ENCODE assay signal across 8 cellular contexts in the genomic region with DNA sequence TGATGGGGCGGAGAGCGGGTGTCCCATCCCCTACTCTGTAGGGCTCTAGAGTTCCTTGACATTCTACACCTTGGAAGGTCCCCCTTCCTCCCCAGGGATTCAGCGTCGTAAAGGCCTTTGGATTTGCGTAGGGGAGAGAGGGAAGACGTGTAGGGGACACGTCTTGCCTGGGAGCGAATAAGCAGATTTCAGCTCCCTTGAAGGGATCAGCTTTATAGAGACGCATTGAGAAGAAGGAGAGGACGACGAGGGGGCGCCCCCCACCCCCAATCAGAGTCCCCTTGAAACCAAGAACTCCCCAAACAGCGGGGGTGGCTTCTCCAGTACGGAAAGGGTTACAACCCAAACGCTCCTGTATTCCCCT. TPM values are rescaled to one million over a fixed set of nuclear protein-coding genes. Genes with fewer than 3 reads are reported as not detected.
DNase-seq lines count a peak whose midpoint lies in the region; ATAC-seq and FAIRE-seq lines count a peak whose summit lies in the region.

No MANE protein-coding gene starts in this region.

- H3K4me3 ChIP-seq in right cardiac atrium (ENCODE audit: low read length) (peak overlapping the region; percentile 89), small intestine (ENCODE audit: low read depth in 1 of 2, low read length in 2 of 2) (peak overlapping the region; percentile 54 to 68)

- no peaks in the 10 kb centered on the region for H3K9me3 ChIP-seq in right cardiac atrium (ENCODE audit: control insufficient read depth, low read length)
- H3K9me3 ChIP-seq in small intestine (ENCODE audit: control insufficient read depth, low read depth): no peaks in the 10 kb centered on the region

- CTCF ChIA-PET in activated CD8-positive, alpha-beta memory T cell treated with anti-CD3 and anti-CD28 coated beads, Interleukin-2, amount 10 ng/mL, durations not matched to agents 7 days and 5 days (lab: Charles Lee): interaction anchor here (1.4 to 18.9 kb wide), 4 partner anchors 16 to 51 kb away, joined by 7 to 270 read pairs (median 14); partner anchors contain the start of gene ATP5MC2
- CTCF ChIA-PET in activated CD4-positive, alpha-beta memory T cell treated with anti-CD3 and anti-CD28 coated beads for 36 hours (lab: Charles Lee): interaction anchor here (0.9 to 14.1 kb wide), 4 partner anchors 18 to 30 kb away, joined by 3 to 269 read pairs (median 12); no protein-coding TSS in a partner anchor

- peaks cover 2% of the 10 kb centered on the region for H3K27me3 Mint-ChIP-seq in activated CD8-positive, alpha-beta memory T cell treated with anti-CD3 and anti-CD28 coated beads, Interleukin-2, amount 10 ng/mL, durations not matched to agents 7 days and 5 days
- H3K27me3 Mint-ChIP-seq in activated CD4-positive, alpha-beta memory T cell treated with anti-CD3 and anti-CD28 coated beads for 36 hours: no peaks in the 10 kb centered on the region

- under 1% methylated on average over 15 of the region's 15 CpGs for WGBS in right cardiac atrium
- WGBS in small intestine, 3 donors: 1% methylated on average over 14 to 15 of the region's 15 CpGs

- peak overlapping the region; percentile 56 for H3K27ac ChIP-seq in right cardiac atrium (ENCODE audit: low read length)
- peak overlapping the region in 1 of 2 donors; percentile 64 for H3K27ac ChIP-seq in small intestine (ENCODE audit: low read depth in 1 of 2, low read length in 1 of 2)

- peak overlapping the region; percentile 90 for H3K27ac Mint-ChIP-seq in activated CD8-positive, alpha-beta memory T cell treated with anti-CD3 and anti-CD28 coated beads, Interleukin-2, amount 10 ng/mL, durations not matched to agents 7 days and 5 days
- peak overlapping the region; percentile 77 for H3K27ac Mint-ChIP-seq in activated CD4-positive, alpha-beta memory T cell treated with anti-CD3 and anti-CD28 coated beads for 36 hours

- intact Hi-C loops in activated CD4-positive, alpha-beta memory T cell treated with anti-CD3 and anti-CD28 coated beads for 36 hours (cut with micrococcal nuclease): loop anchor here (1.0 to 10.0 kb wide), 4 partner anchors 51 to 548 kb away; partner anchors contain the start of genes ATF7 and ATP5MC2
- intact Hi-C loops in right cardiac atrium (cut with DNase I): no loop called here

- H3K36me3 ChIP-seq in small intestine (ENCODE audit: control insufficient read depth in 2 of 2, insufficient read depth in 2 of 2, low read length in 2 of 2): peaks cover 3 to 5% of the 10 kb centered on the region in 2 donors

- ATAC-seq in activated CD8-positive, alpha-beta memory T cell treated with anti-CD3 and anti-CD28 coated beads, Interleukin-2, amount 10 ng/mL, durations not matched to agents 7 days and 5 days: no peak
- peak; percentile 1 to 12 for ATAC-seq in right cardiac atrium
- ATAC-seq in HG02840 (IDR thresholded peaks at IDR 0.05; ENCODE audit: low FRiP score, unreplicated experiment): no peak
- no peak for ATAC-seq in GM18498 (IDR thresholded peaks at IDR 0.05; ENCODE audit: unreplicated experiment)

- peak overlapping the region; percentile 87 for H3K4me3 Mint-ChIP-seq in activated CD8-positive, alpha-beta memory T cell treated with anti-CD3 and anti-CD28 coated beads, Interleukin-2, amount 10 ng/mL, durations not matched to agents 7 days and 5 days
- peak overlapping the region; percentile 87 for H3K4me3 Mint-ChIP-seq in activated CD4-positive, alpha-beta memory T cell treated with anti-CD3 and anti-CD28 coated beads for 36 hours

- no peak for FAIRE-seq in small intestine (lab: Jason Lieb, UNC)

- H3K36me3 Mint-ChIP-seq in activated CD8-positive, alpha-beta memory T cell treated with anti-CD3 and anti-CD28 coated beads, Interleukin-2, amount 10 ng/mL, durations not matched to agents 7 days and 5 days: no peaks in the 10 kb centered on the region
- no peaks in the 10 kb centered on the region for H3K36me3 Mint-ChIP-seq in activated CD4-positive, alpha-beta memory T cell treated with anti-CD3 and anti-CD28 coated beads for 36 hours

- H3K4me1 ChIP-seq in right cardiac atrium (ENCODE audit: control insufficient read depth, insufficient read depth, low read length) (no peaks in the 10 kb centered on the region), small intestine (ENCODE audit: control insufficient read depth in 2 of 2, insufficient read depth in 1 of 2, low read depth in 1 of 2, low read length in 1 of 2) (peaks cover 0 to 4% of the 10 kb centered on the region in 2 donors)

- POLR2A ChIA-PET in activated CD4-positive, alpha-beta memory T cell treated with anti-CD3 and anti-CD28 coated beads for 36 hours (lab: Charles Lee): interaction anchor here (2.3 kb wide), 1 partner anchor 51 kb away, joined by 10 read pairs; the partner anchor contains the start of gene ATP5MC2

- DNase-seq in activated CD8-positive, alpha-beta memory T cell treated with anti-CD3 and anti-CD28 coated beads, Interleukin-2, amount 10 ng/mL, durations not matched to agents 7 days and 5 days: no peak
- no peak for DNase-seq in activated CD8-positive, alpha-beta memory T cell treated with anti-CD3 and anti-CD28 coated beads for 24 hours
- no peak for DNase-seq in activated CD4-positive, alpha-beta memory T cell treated with anti-CD3 and anti-CD28 coated beads for 36 hours
- no peak for DNase-seq in right cardiac atrium
- DNase-seq in small intestine: no peak
- no peak for DNase-seq in NCI-H128 (lab: John Stamatoyannopoulos, UW; ENCODE audit: unreplicated experiment)

- H3K4me1 Mint-ChIP-seq in activated CD8-positive, alpha-beta memory T cell treated with anti-CD3 and anti-CD28 coated beads, Interleukin-2, amount 10 ng/mL, durations not matched to agents 7 days and 5 days: peaks cover 26% of the 10 kb centered on the region
- peaks cover 19% of the 10 kb centered on the region for H3K4me1 Mint-ChIP-seq in activated CD4-positive, alpha-beta memory T cell treated with anti-CD3 and anti-CD28 coated beads for 36 hours (ENCODE audit: low read depth)

- H3K27me3 ChIP-seq in right cardiac atrium (ENCODE audit: control insufficient read depth, insufficient read depth): no peaks in the 10 kb centered on the region
- H3K27me3 ChIP-seq in small intestine (ENCODE audit: control insufficient read depth in 2 of 2, insufficient read depth in 2 of 2, low read length in 2 of 2): no peaks in the 10 kb centered on the region

- no peaks in the 10 kb centered on the region for H3K9me3 Mint-ChIP-seq in activated CD8-positive, alpha-beta memory T cell treated with anti-CD3 and anti-CD28 coated beads, Interleukin-2, amount 10 ng/mL, durations not matched to agents 7 days and 5 days (ENCODE audit: low read depth)
- H3K9me3 Mint-ChIP-seq in activated CD4-positive, alpha-beta memory T cell treated with anti-CD3 and anti-CD28 coated beads for 36 hours: no peaks in the 10 kb centered on the region

RNA-seq across cellular contexts. Expression of gene CALCOCO1, which starts 0.3 kb away (rescaled TPM):
- 10 to 100 TPM; 39.0 to 40.0 TPM for total RNA-seq in activated CD8-positive, alpha-beta memory T cell treated with anti-CD3 and anti-CD28 coated beads, Interleukin-2, amount 10 ng/mL, durations not matched to agents 7 days and 5 days
- total RNA-seq in activated CD4-positive, alpha-beta memory T cell treated with anti-CD3 and anti-CD28 coated beads for 36 hours: 10 to 100 TPM; 21.2 to 23.7 TPM
- 100 to 1,000 TPM; 189 to 247 (median 207) TPM for total RNA-seq in right cardiac atrium
- polyA plus RNA-seq in right cardiac atrium: 121 TPM
- polyA plus RNA-seq in small intestine: 10 to 100 TPM; 45.1 to 46.7 (median 46.5) TPM

RNA-seq across cellular contexts. Expression of gene CISTR, which starts 24.9 kb away (rescaled TPM):
- total RNA-seq in activated CD8-positive, alpha-beta memory T cell treated with anti-CD3 and anti-CD28 coated beads, Interleukin-2, amount 10 ng/mL, durations not matched to agents 7 days and 5 days: not detected
- not detected for total RNA-seq in activated CD4-positive, alpha-beta memory T cell treated with anti-CD3 and anti-CD28 coated beads for 36 hours
- total RNA-seq in right cardiac atrium: 1 to 10 TPM; 3.2 to 5.9 (median 4.0) TPM
- polyA plus RNA-seq in right cardiac atrium (2.8 TPM), small intestine (not detected)

RNA-seq across cellular contexts. Expression of gene ATP5MC2, which starts 51.0 kb away (rescaled TPM):
- total RNA-seq in activated CD8-positive, alpha-beta memory T cell treated with anti-CD3 and anti-CD28 coated beads, Interleukin-2, amount 10 ng/mL, durations not matched to agents 7 days and 5 days: 100 to 1,000 TPM; 253 to 333 TPM
- total RNA-seq in activated CD4-positive, alpha-beta memory T cell treated with anti-CD3 and anti-CD28 coated beads for 36 hours: 100 to 1,000 TPM; 378 TPM
- total RNA-seq in right cardiac atrium: 100 to 1,000 TPM; 397 to 507 (median 497) TPM
- polyA plus RNA-seq in right cardiac atrium (740 TPM), small intestine (100 to 1,000 TPM; 433 to 621 (median 517) TPM)

Comparison
In these comparisons a context has a peak if more than half of its experiments do, and no peak if none do; other contexts are left out.
1. ATAC-seq: peak in right cardiac atrium (2 of 2); none in activated CD8-positive, alpha-beta memory T cell treated with anti-CD3 and anti-CD28 coated beads, Interleukin-2, amount 10 ng/mL, durations not matched to agents 7 days and 5 days (single experiment), HG02840 (single experiment) and GM18498 (single experiment).
2. RNA of gene CALCOCO1, which starts 0.3 kb away (total RNA-seq): 189 to 247 TPM in right cardiac atrium; 39.0 to 40.0 TPM in activated CD8-positive, alpha-beta memory T cell treated with anti-CD3 and anti-CD28 coated beads, Interleukin-2, amount 10 ng/mL, durations not matched to agents 7 days and 5 days and 21.2 to 23.7 TPM in activated CD4-positive, alpha-beta memory T cell treated with anti-CD3 and anti-CD28 coated beads for 36 hours; every median in the first group is over 4 times any median in the second.